ENCODE assay signal across 33 cellular contexts in the genomic region with DNA sequence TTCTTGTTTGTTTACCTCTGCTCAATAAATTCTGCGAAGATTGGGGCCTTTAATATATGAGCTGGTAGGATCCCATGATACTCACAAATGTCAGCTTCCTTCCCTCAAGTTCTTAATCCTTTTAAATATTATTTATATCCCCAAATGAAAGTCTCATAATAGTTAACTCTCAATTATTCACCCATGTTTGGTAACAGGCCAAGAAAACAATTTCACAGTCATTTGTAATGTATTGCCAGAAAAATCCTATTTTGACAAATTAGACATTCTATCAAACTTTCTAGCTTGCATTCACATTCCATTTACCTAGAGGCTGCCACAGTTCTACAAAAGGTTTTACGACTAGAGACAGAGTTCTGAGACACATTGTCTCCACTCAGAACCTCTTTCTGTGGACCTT.
A peak's percentile ranks its signal among the peaks of the same experiment; 100 is the strongest.
DNase-seq lines count a peak whose midpoint lies in the region; ATAC-seq and TF ChIP-seq lines count a peak whose summit lies in the region.
"Had no signal": no experiment of that assay in that cellular context is flagged by ENCODE, and none has a peak within 500 bp of the region (broad histone marks: within the 10 kb centered on the region; RNA-seq: fewer than 3 reads in every experiment).

No MANE protein-coding gene starts in this region.

- H3K4me2 ChIP-seq in SK-N-SH, result no peak overlapping the region
- H3K4me2 ChIP-seq: A549; BLaER1; BLaER1 treated with 17β-estradiol and CSF1 and Interleukin-3, amounts not matched to agents 10 nM and 100 nM had no signal

- TF ChIP-seq RAD21 in SK-N-SH (IDR thresholded peaks at IDR 0.05; ENCODE audit: low read length), result no peak

- H3K4me3 Mint-ChIP-seq in nephron, result no peak overlapping the region
- no peak overlapping the region for H3K4me3 Mint-ChIP-seq in activated CD8-positive, alpha-beta memory T cell treated with anti-CD3 and anti-CD28 coated beads, Interleukin-2, amount 10 ng/mL, durations not matched to agents 7 days and 5 days
- H3K4me3 Mint-ChIP-seq: B cell; CD14-positive monocyte; CD4-positive, alpha-beta memory T cell; CD4-positive, alpha-beta T cell; CD4-positive, CD25-positive, alpha-beta regulatory T cell; CD8-positive, alpha-beta memory T cell; CD8-positive, alpha-beta T cell had no signal

- no peak overlapping the region for H2AFZ ChIP-seq in SK-N-SH (ENCODE audit: low read depth)

- CTCF ChIA-PET in SK-N-SH (lab: Yijun Ruan, JAX), result no interaction called here
- CTCF ChIA-PET in A673 (lab: Charles Lee), result no interaction called here
- CTCF ChIA-PET in activated CD8-positive, alpha-beta memory T cell treated with anti-CD3 and anti-CD28 coated beads, Interleukin-2, amount 10 ng/mL, durations not matched to agents 7 days and 5 days (lab: Charles Lee), result no interaction called here

- H3K9me3 Mint-ChIP-seq in nephron, result peaks cover 6% of the 10 kb centered on the region
- H3K9me3 Mint-ChIP-seq in activated CD8-positive, alpha-beta memory T cell treated with anti-CD3 and anti-CD28 coated beads, Interleukin-2, amount 10 ng/mL, durations not matched to agents 7 days and 5 days (ENCODE audit: low read depth), result no peaks in the 10 kb centered on the region
- H3K9me3 Mint-ChIP-seq: CD8-positive, alpha-beta T cell had no signal

- H3K4me3 ChIP-seq in SK-N-SH (ENCODE audit: low read depth in 2 of 2, low read length in 1 of 2) (no peak overlapping the region), A673 (ENCODE audit: low read depth, low read length, poor library complexity, severe bottlenecking) (no peak overlapping the region)
- H3K4me3 ChIP-seq: A549; BLaER1; BLaER1 treated with 17β-estradiol and CSF1 and Interleukin-3, amounts not matched to agents 10 nM and 100 nM had no signal

- H3K9me3 ChIP-seq in SK-N-SH (peaks cover 3% of the 10 kb centered on the region; the same call in 1 of the 2 replicates), A673 (ENCODE audit: low read depth, low read length, poor library complexity, severe bottlenecking) (no peaks in the 10 kb centered on the region)
- H3K9me3 ChIP-seq: A549; BE2C; BLaER1; BLaER1 treated with 17β-estradiol and CSF1 and Interleukin-3, amounts not matched to agents 10 nM and 100 nM had no signal

- H3K27ac Mint-ChIP-seq in nephron, result peak overlapping the region; percentile 54 to 77 (median 56)
- no peak overlapping the region for H3K27ac Mint-ChIP-seq in activated CD8-positive, alpha-beta memory T cell treated with anti-CD3 and anti-CD28 coated beads, Interleukin-2, amount 10 ng/mL, durations not matched to agents 7 days and 5 days
- H3K27ac Mint-ChIP-seq: B cell; CD14-positive monocyte; CD4-positive, alpha-beta memory T cell; CD4-positive, alpha-beta T cell; CD4-positive, CD25-positive, alpha-beta regulatory T cell; CD8-positive, alpha-beta memory T cell; CD8-positive, alpha-beta T cell had no signal

- intact Hi-C loops in A673 (cut with micrococcal nuclease; ENCODE audit: unreplicated experiment), result no loop called here

- peaks cover 36% of the 10 kb centered on the region for H3K4me1 Mint-ChIP-seq in nephron
- H3K4me1 Mint-ChIP-seq in activated CD8-positive, alpha-beta memory T cell treated with anti-CD3 and anti-CD28 coated beads, Interleukin-2, amount 10 ng/mL, durations not matched to agents 7 days and 5 days, result no peaks in the 10 kb centered on the region
- H3K4me1 Mint-ChIP-seq: B cell; CD14-positive monocyte; CD4-positive, alpha-beta memory T cell; CD4-positive, CD25-positive, alpha-beta regulatory T cell; CD8-positive, alpha-beta memory T cell had no signal

- POLR2A ChIA-PET in SK-N-SH (lab: Yijun Ruan, JAX), result no interaction called here
- POLR2A ChIA-PET in A673 (lab: Charles Lee; ENCODE audit: low non-redundant PET), result no interaction called here

- H3K36me3 Mint-ChIP-seq in nephron (ENCODE audit: low read depth), result no peaks in the 10 kb centered on the region
- no peaks in the 10 kb centered on the region for H3K36me3 Mint-ChIP-seq in activated CD8-positive, alpha-beta memory T cell treated with anti-CD3 and anti-CD28 coated beads, Interleukin-2, amount 10 ng/mL, durations not matched to agents 7 days and 5 days
- H3K36me3 Mint-ChIP-seq: CD14-positive monocyte; CD4-positive, alpha-beta memory T cell; CD4-positive, CD25-positive, alpha-beta regulatory T cell; CD8-positive, alpha-beta memory T cell; CD8-positive, alpha-beta T cell had no signal

- no peak for TF ChIP-seq EP300 in SK-N-SH (IDR thresholded peaks at IDR 0.05; ENCODE audit: borderline replicate concordance in 1 of 2, low read depth in 1 of 2, low read length in 1 of 2)

- no peak for ATAC-seq in SK-N-SH treated with all-trans-retinoic acid at 6 μM for 48 hours
- ATAC-seq in activated CD8-positive, alpha-beta memory T cell treated with anti-CD3 and anti-CD28 coated beads, Interleukin-2, amount 10 ng/mL, durations not matched to agents 7 days and 5 days, result no peak
- ATAC-seq: A549; CD8-positive, alpha-beta T cell had no signal

- H3K4me1 ChIP-seq in SK-N-SH (ENCODE audit: control insufficient read depth in 1 of 2, insufficient read depth in 2 of 2, low read depth in 1 of 2, low read length in 1 of 2), result no peaks in the 10 kb centered on the region
- no peaks in the 10 kb centered on the region for H3K4me1 ChIP-seq in A673 (ENCODE audit: insufficient read depth, low read length, poor library complexity, severe bottlenecking)
- H3K4me1 ChIP-seq: A549, Caco-2 had no signal

- H3K9ac ChIP-seq in SK-N-SH, result no peak overlapping the region
- H3K9ac ChIP-seq: BLaER1; BLaER1 treated with 17β-estradiol and CSF1 and Interleukin-3, amounts not matched to agents 10 nM and 100 nM had no signal

- peaks cover 4% of the 10 kb centered on the region for H3K27me3 Mint-ChIP-seq in nephron (ENCODE audit: low read depth)
- H3K27me3 Mint-ChIP-seq in activated CD8-positive, alpha-beta memory T cell treated with anti-CD3 and anti-CD28 coated beads, Interleukin-2, amount 10 ng/mL, durations not matched to agents 7 days and 5 days, result peaks cover 2% of the 10 kb centered on the region

- no peaks in the 10 kb centered on the region for H3K79me2 ChIP-seq in SK-N-SH (ENCODE audit: insufficient read depth)

- 16% methylated on average over 2 of the region's 2 CpGs for WGBS in SK-N-SH (ENCODE audit: low lambda C conversion rate)

- TF ChIP-seq CTCF in SK-N-SH (IDR thresholded peaks at IDR 0.05) (no peak), A673 (conservative IDR thresholded peaks at IDR 0.05; ENCODE audit: low read depth, low read length) (no peak), nephron (IDR thresholded peaks at IDR 0.05; ENCODE audit: unreplicated experiment in 3 of 3) (no peak)

- H3K27me3 ChIP-seq in SK-N-SH (ENCODE audit: insufficient read depth) (no peaks in the 10 kb centered on the region), A673 (replicated peaks; ENCODE audit: insufficient read depth, low read depth, low read length, poor library complexity) (no peaks in the 10 kb centered on the region)
- H3K27me3 ChIP-seq: BE2C; BLaER1; BLaER1 treated with 17β-estradiol and CSF1 and Interleukin-3, amounts not matched to agents 10 nM and 100 nM had no signal

- no peak for DNase-seq in SK-N-SH
- peak; percentile 3 for DNase-seq in A673 (ENCODE audit: low spot score)
- no peak for DNase-seq in NCI-H524 treated with DMSO at 0.1 percent for 48 hours (lab: John Stamatoyannopoulos, UW)
- no peak for DNase-seq in activated CD8-positive, alpha-beta memory T cell treated with anti-CD3 and anti-CD28 coated beads, Interleukin-2, amount 10 ng/mL, durations not matched to agents 7 days and 5 days
- DNase-seq: 8988T; ACHN; AML-193; BE2C; C1 segment of cervical spinal cord; Caco-2; Calu3; CD4-positive, alpha-beta memory T cell; CD4-positive, alpha-beta T cell; CD4-positive, CD25-positive, alpha-beta regulatory T cell; CD8-positive, alpha-beta memory T cell; CD8-positive, alpha-beta T cell; COR-L47; DMS 273 treated with DMSO at 0.1 percent for 48 hours; DMS153; DMS53; DMS79; DMS79 treated with DMSO at 0.1 percent for 48 hours; DND-41; EL had no signal

- H3K27ac ChIP-seq in SK-N-SH (ENCODE audit: low read depth in 2 of 2, low read length in 1 of 2), result no peak overlapping the region
- no peak overlapping the region for H3K27ac ChIP-seq in A673 (ENCODE audit: low read depth, low read length, poor library complexity, severe bottlenecking)
- H3K27ac ChIP-seq: 22Rv1; A549; BLaER1; BLaER1 treated with 17β-estradiol and CSF1 and Interleukin-3, amounts not matched to agents 10 nM and 100 nM; C4-2B had no signal

- H3K36me3 ChIP-seq in SK-N-SH (replicated peaks in 1 of 2; ENCODE audit: control insufficient read depth in 1 of 2, insufficient read depth in 2 of 2, low read length in 1 of 2), result no peaks in the 10 kb centered on the region
- no peaks in the 10 kb centered on the region for H3K36me3 ChIP-seq in A673 (ENCODE audit: insufficient read depth, low read length, poor library complexity, severe bottlenecking)
- H3K36me3 ChIP-seq: BE2C; BLaER1; BLaER1 treated with 17β-estradiol and CSF1 and Interleukin-3, amounts not matched to agents 10 nM and 100 nM had no signal

- H3F3A ChIP-seq in SK-N-SH (replicated peaks; ENCODE audit: insufficient read depth), result no peaks in the 10 kb centered on the region

- H3K9me2 ChIP-seq in SK-N-SH, result no peaks in the 10 kb centered on the region

- no TSS peak for BruUV-seq in A673 (replicated peaks; lab: Mats Ljungman, UMichigan)

- H4K20me1 ChIP-seq in SK-N-SH (ENCODE audit: insufficient read depth), result no peaks in the 10 kb centered on the region
- H4K20me1 ChIP-seq: BLaER1; BLaER1 treated with 17β-estradiol and CSF1 and Interleukin-3, amounts not matched to agents 10 nM and 100 nM had no signal

TF ChIP-seq in SK-N-SH treated with all-trans-retinoic acid at 6 μM for 48 hours, 23 proteins besides CTCF, POLR2A, EP300 and RAD21 (continues in another document):
- TF ChIP-seq TCF4 (CRISPR knock-in tag; IDR thresholded peaks at IDR 0.05; ENCODE audit: borderline replicate concordance), result no peak

TF ChIP-seq in SK-N-SH, 30 proteins besides CTCF, POLR2A, EP300 and RAD21 (continues in another document):
- TF ChIP-seq, protein P1, sequence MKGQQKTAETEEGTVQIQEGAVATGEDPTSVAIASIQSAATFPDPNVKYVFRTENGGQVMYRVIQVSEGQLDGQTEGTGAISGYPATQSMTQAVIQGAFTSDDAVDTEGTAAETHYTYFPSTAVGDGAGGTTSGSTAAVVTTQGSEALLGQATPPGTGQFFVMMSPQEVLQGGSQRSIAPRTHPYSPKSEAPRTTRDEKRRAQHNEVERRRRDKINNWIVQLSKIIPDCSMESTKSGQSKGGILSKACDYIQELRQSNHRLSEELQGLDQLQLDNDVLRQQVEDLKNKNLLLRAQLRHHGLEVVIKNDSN (IDR thresholded peaks at IDR 0.05; ENCODE audit: borderline replicate concordance, low read depth), result no peak
- TF ChIP-seq MEF2A (IDR thresholded peaks at IDR 0.05; ENCODE audit: borderline replicate concordance, low read depth) (no peak), GATA2 (CRISPR knock-in tag; IDR thresholded peaks at IDR 0.05) (no peak), TAF1 (IDR thresholded peaks at IDR 0.05; ENCODE audit: borderline replicate concordance, low read depth, low read length) (no peak), SIN3A (IDR thresholded peaks at IDR 0.05; ENCODE audit: borderline replicate concordance, low read depth, low read length) (no peak), FOSL2 (IDR thresholded peaks at IDR 0.05; ENCODE audit: borderline replicate concordance, low read depth) (no peak), JUND (IDR thresholded peaks at IDR 0.05) (no peak)
